31 cellular contexts compared by ENCODE assay signal in the genomic region with DNA sequence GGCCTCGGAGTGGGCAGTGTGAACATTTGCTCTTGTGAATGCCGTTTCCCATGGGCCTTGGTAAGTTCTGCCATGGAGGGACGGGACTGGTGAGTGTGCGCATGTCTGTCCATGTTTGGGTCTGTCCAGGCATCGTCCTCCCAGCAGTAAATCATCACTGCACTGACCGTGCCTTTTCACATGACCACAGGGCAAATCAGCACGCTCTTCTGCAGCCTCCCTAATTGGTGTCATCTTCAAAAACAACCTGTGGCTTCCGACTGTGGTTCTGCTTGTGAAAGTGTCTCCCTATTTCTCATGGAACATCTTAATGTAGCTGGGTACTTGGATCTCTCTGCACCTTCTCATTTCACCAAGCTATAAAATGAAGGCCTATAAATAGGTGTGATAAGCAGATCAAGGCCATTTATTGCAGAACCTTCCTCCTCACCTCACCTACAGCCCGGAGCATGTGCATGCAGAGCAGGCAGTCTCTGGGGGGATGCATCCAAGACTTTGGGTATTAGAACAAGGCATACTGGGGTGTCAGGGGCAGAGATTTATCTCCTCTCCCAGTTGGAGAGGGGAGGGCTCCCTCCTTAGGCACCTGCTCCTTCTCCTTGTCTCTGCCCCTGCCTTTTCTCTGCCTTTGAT.
"Had no signal": no experiment of that assay in that cellular context is flagged by ENCODE, and none has a peak within 500 bp of the region (broad histone marks: within the 10 kb centered on the region; RNA-seq: fewer than 3 reads in every experiment).

No MANE protein-coding gene starts in this region.

- H3K4me1 ChIP-seq: testis had no signal

- H3K27me3 Mint-ChIP-seq: activated CD4-positive, alpha-beta memory T cell treated with anti-CD3 and anti-CD28 coated beads for 36 hours; activated CD4-positive, alpha-beta T cell treated with anti-CD3 and anti-CD28 coated beads, Interleukin-2, amount 10 ng/mL, durations not matched to agents 24 days and 14 days; central memory CD8-positive, alpha-beta T cell; T-helper 17 cell had no signal

- FAIRE-seq: astrocyte, endometrium, frontal cortex, urothelium cell line had no signal

- DNase-seq: activated CD4-positive, alpha-beta memory T cell treated with anti-CD3 and anti-CD28 coated beads for 36 hours; activated CD4-positive, alpha-beta T cell treated with anti-CD3 and anti-CD28 coated beads, Interleukin-2, amount 10 ng/mL, durations not matched to agents 24 days and 14 days; activated CD4-positive, CD25-positive, alpha-beta regulatory T cell treated with anti-CD3 and anti-CD28 coated beads, Interleukin-2, amount 50 U/mL, for 72 hours; activated CD8-positive, alpha-beta memory T cell treated with anti-CD3 and anti-CD28 coated beads, Interleukin-2, amount 50 U/mL, for 4 hours; activated effector memory CD4-positive, alpha-beta T cell treated with anti-CD3 and anti-CD28 coated beads, Interleukin-2, amount 50 U/mL, for 16 hours; activated naive CD4-positive, alpha-beta T cell treated with anti-CD3 and anti-CD28 coated beads for 36 hours; activated T-cell treated with anti-CD3 and anti-CD28 coated beads, Interleukin-2, amount 50 U/mL, for 1 hour; amniotic stem cell; brain microvascular endothelial cell; dermis blood vessel endothelial cell; effector CD8-positive, alpha-beta T cell; hypothalamus; immature natural killer cell; mesendoderm; natural killer cell; stimulated activated CD4-positive, alpha-beta T cell treated with anti-CD3 and anti-CD28 coated beads, Interleukin-2, amount 100 ng/mL, for 48 hours; stimulated activated naive CD8-positive, alpha-beta T cell treated with anti-CD3 and anti-CD28 coated beads, Interleukin-15, Interleukin-2, amounts not matched to agents 100 U/mL and 50 U/mL, for 24 hours; SW 1271; T-helper 17 cell; T1000; testis; transverse colon had no signal

- H3K4me3 Mint-ChIP-seq: activated CD4-positive, alpha-beta memory T cell treated with anti-CD3 and anti-CD28 coated beads for 36 hours; activated CD4-positive, alpha-beta T cell treated with anti-CD3 and anti-CD28 coated beads, Interleukin-2, amount 10 ng/mL, durations not matched to agents 24 days and 14 days; activated naive CD4-positive, alpha-beta T cell treated with anti-CD3 and anti-CD28 coated beads for 36 hours; activated T-helper 1 cell treated with anti-CD3 and anti-CD28 coated beads, Interleukin-12 subunit alpha, Interleukin-12 subunit beta, Interleukin-2, Interleukin-4 antibody, amounts not matched to agents 30 ng/mL and 10 ng/mL and 1 ng/mL, durations not matched to agents 14 hours and 24 hours and 36 hours; central memory CD8-positive, alpha-beta T cell; immature natural killer cell; natural killer cell; T-helper 17 cell had no signal

- ATAC-seq: left lobe of liver; natural killer cell; stimulated activated naive CD8-positive, alpha-beta T cell treated with anti-CD3 and anti-CD28 coated beads, Interleukin-15, Interleukin-2, amounts not matched to agents 100 U/mL and 50 U/mL, for 24 hours; T-helper 17 cell had no signal

- H3K36me3 ChIP-seq: brain microvascular endothelial cell, transverse colon had no signal

- H3K36me3 Mint-ChIP-seq: activated CD4-positive, alpha-beta memory T cell treated with anti-CD3 and anti-CD28 coated beads for 36 hours; immature natural killer cell; natural killer cell had no signal

- H3K9me3 ChIP-seq: testis, transverse colon had no signal

- H3K4me1 Mint-ChIP-seq: immature natural killer cell, natural killer cell had no signal

- H3K4me3 ChIP-seq: lung, testis, transverse colon had no signal

- H3K27ac Mint-ChIP-seq: activated CD4-positive, alpha-beta memory T cell treated with anti-CD3 and anti-CD28 coated beads for 36 hours; activated CD4-positive, alpha-beta T cell treated with anti-CD3 and anti-CD28 coated beads, Interleukin-2, amount 10 ng/mL, durations not matched to agents 24 days and 14 days; activated naive CD4-positive, alpha-beta T cell treated with anti-CD3 and anti-CD28 coated beads for 36 hours; activated T-helper 1 cell treated with anti-CD3 and anti-CD28 coated beads, Interleukin-12 subunit alpha, Interleukin-12 subunit beta, Interleukin-2, Interleukin-4 antibody, amounts not matched to agents 30 ng/mL and 10 ng/mL and 1 ng/mL, durations not matched to agents 14 hours and 24 hours and 36 hours; immature natural killer cell; natural killer cell; T-helper 17 cell had no signal

- H3K27me3 ChIP-seq: brain microvascular endothelial cell, testis, transverse colon had no signal

- H3K9me3 Mint-ChIP-seq: activated CD4-positive, alpha-beta memory T cell treated with anti-CD3 and anti-CD28 coated beads for 36 hours; activated CD4-positive, alpha-beta T cell treated with anti-CD3 and anti-CD28 coated beads, Interleukin-2, amount 10 ng/mL, durations not matched to agents 24 days and 14 days; activated naive CD4-positive, alpha-beta T cell treated with anti-CD3 and anti-CD28 coated beads for 36 hours; activated T-helper 1 cell treated with anti-CD3 and anti-CD28 coated beads, Interleukin-12 subunit alpha, Interleukin-12 subunit beta, Interleukin-2, Interleukin-4 antibody, amounts not matched to agents 30 ng/mL and 10 ng/mL and 1 ng/mL, durations not matched to agents 14 hours and 24 hours and 36 hours; central memory CD8-positive, alpha-beta T cell; immature natural killer cell; natural killer cell had no signal

- H3K27ac ChIP-seq: brain microvascular endothelial cell, epithelial cell of prostate, testis, transverse colon had no signal
